Comparison of ENCODE assay signal across 1 cellular context in the genomic region with DNA sequence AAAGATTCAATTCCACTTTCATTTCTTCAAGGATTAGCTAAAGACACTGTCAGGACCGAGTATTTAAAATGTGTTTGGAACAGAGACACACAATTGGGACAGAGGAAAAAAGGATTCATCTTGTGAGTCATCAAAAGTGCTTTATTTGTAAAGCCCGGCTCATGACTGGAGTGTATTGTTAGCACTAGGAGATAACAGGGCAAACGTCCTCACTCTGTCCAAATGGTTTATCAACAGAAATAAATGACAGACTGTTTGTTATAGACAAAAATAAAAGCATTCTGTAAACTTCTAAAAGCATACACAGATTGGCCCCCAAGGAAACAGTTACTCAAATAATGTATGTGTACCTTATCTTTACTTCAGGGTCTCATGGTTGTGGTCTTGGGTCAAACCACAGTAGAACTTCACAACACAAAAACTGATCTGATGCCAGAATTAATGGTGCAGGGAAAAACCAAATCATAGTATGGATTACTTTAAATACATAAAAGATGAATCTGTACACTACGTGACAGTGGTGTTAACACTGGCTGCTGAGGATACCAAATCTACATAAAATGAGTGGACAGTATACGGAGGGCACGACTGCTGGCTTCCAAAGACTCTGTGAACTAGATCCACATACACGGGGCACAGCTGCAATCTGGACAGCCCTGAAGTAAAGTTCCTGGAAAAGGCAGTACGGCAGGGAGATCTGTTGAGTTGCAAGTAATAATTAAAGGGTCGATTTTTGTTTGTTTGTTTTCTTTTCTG.
TF ChIP-seq lines count a peak whose summit lies in the region.

No MANE protein-coding gene starts in this region.

TF ChIP-seq in HepG2, 621 proteins besides CTCF, POLR2A, EP300 and RAD21 (continued from another document):
- TF ChIP-seq, protein P1, sequence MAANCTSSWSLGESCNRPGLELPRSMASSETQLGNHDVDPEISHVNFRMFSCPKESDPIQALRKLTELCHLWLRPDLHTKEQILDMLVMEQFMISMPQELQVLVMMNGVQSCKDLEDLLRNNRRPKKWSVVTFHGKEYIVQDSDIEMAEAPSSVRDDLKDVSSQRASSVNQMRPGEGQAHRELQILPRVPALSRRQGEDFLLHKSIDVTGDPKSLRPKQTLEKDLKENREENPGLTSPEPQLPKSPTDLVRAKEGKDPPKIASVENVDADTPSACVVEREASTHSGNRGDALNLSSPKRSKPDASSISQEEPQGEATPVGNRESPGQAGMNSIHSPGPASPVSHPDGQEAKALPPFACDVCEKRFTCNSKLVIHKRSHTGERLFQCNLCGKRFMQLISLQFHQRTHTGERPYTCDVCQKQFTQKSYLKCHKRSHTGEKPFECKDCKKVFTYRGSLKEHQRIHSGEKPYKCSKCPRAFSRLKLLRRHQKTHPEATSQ (CRISPR knock-in tag; IDR thresholded peaks at IDR 0.05; ENCODE audit: borderline replicate concordance), result no peak
- TF ChIP-seq HOXA9 (CRISPR knock-in tag; IDR thresholded peaks at IDR 0.05; ENCODE audit: borderline replicate concordance) (no peak), SOX13 (IDR thresholded peaks at IDR 0.05) (no peak), SOX13 (CRISPR knock-in tag; conservative IDR thresholded peaks at IDR 0.05 in 1 of 2, IDR thresholded peaks at IDR 0.05 in 1 of 2) (peak in 1 of 2 experiments; percentile 66; a peak in 2 of 4 replicates), NR2F6 (IDR thresholded peaks at IDR 0.05) (peak; percentile 59; the same call in 1 of the 2 replicates), NR2F6 (CRISPR knock-in tag; IDR thresholded peaks at IDR 0.05) (no peak), ZBTB21 (CRISPR knock-in tag; IDR thresholded peaks at IDR 0.05) (no peak), FOXP1 (IDR thresholded peaks at IDR 0.05) (no peak), FOXP1 (CRISPR knock-in tag; IDR thresholded peaks at IDR 0.05) (peak; percentile 38; the same call in 1 of the 2 replicates), HMG20B (CRISPR knock-in tag; conservative IDR thresholded peaks at IDR 0.05) (0 out of 2 replicates have a peak, but pooled peaks have one; percentile 25), FOXA1 (IDR thresholded peaks at IDR 0.05) (no peak), FOXA1 (CRISPR knock-in tag; IDR thresholded peaks at IDR 0.05) (peak; percentile 18; the same call in 1 of the 2 replicates), FOSL2 (CRISPR knock-in tag; IDR thresholded peaks at IDR 0.05) (peak; percentile 81), SOX5 (CRISPR knock-in tag; IDR thresholded peaks at IDR 0.05; ENCODE audit: borderline replicate concordance) (peak; percentile 63; the same call in 1 of the 2 replicates), FOSL1 (CRISPR knock-in tag; IDR thresholded peaks at IDR 0.05; ENCODE audit: borderline replicate concordance) (0 out of 2 replicates have a peak, but pooled peaks have one; percentile 28), CREM (IDR thresholded peaks at IDR 0.05) (peak; percentile 26; the same call in 1 of the 2 replicates), CREM (CRISPR knock-in tag; IDR thresholded peaks at IDR 0.05) (no peak), NR2F1 (CRISPR knock-in tag; IDR thresholded peaks at IDR 0.05) (0 out of 4 replicates have a peak, but pooled peaks of 1 of the 2 experiments have one; percentile 23), ZNF670 (CRISPR knock-in tag; IDR thresholded peaks at IDR 0.05; ENCODE audit: borderline replicate concordance) (no peak)
- TF ChIP-seq, protein P2, sequence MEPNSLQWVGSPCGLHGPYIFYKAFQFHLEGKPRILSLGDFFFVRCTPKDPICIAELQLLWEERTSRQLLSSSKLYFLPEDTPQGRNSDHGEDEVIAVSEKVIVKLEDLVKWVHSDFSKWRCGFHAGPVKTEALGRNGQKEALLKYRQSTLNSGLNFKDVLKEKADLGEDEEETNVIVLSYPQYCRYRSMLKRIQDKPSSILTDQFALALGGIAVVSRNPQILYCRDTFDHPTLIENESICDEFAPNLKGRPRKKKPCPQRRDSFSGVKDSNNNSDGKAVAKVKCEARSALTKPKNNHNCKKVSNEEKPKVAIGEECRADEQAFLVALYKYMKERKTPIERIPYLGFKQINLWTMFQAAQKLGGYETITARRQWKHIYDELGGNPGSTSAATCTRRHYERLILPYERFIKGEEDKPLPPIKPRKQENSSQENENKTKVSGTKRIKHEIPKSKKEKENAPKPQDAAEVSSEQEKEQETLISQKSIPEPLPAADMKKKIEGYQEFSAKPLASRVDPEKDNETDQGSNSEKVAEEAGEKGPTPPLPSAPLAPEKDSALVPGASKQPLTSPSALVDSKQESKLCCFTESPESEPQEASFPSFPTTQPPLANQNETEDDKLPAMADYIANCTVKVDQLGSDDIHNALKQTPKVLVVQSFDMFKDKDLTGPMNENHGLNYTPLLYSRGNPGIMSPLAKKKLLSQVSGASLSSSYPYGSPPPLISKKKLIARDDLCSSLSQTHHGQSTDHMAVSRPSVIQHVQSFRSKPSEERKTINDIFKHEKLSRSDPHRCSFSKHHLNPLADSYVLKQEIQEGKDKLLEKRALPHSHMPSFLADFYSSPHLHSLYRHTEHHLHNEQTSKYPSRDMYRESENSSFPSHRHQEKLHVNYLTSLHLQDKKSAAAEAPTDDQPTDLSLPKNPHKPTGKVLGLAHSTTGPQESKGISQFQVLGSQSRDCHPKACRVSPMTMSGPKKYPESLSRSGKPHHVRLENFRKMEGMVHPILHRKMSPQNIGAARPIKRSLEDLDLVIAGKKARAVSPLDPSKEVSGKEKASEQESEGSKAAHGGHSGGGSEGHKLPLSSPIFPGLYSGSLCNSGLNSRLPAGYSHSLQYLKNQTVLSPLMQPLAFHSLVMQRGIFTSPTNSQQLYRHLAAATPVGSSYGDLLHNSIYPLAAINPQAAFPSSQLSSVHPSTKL (CRISPR knock-in tag; IDR thresholded peaks at IDR 0.05), result 0 out of 2 replicates have a peak, but pooled peaks have one; percentile 15
- TF ChIP-seq, protein P3, sequence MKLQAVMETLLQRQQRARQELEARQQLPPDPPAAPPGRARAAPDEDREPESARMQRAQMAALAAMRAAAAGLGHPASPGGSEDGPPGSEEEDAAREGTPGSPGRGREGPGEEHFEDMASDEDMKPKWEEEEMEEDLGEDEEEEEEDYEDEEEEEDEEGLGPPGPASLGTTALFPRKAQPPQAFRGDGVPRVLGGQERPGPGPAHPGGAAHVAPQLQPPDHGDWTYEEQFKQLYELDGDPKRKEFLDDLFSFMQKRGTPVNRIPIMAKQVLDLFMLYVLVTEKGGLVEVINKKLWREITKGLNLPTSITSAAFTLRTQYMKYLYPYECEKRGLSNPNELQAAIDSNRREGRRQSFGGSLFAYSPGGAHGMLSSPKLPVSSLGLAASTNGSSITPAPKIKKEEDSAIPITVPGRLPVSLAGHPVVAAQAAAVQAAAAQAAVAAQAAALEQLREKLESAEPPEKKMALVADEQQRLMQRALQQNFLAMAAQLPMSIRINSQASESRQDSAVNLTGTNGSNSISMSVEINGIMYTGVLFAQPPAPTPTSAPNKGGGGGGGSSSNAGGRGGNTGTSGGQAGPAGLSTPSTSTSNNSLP (IDR thresholded peaks at IDR 0.05; ENCODE audit: low read depth, low read length), result 0 out of 2 replicates have a peak, but pooled peaks have one; percentile 15
- TF ChIP-seq, protein P4, sequence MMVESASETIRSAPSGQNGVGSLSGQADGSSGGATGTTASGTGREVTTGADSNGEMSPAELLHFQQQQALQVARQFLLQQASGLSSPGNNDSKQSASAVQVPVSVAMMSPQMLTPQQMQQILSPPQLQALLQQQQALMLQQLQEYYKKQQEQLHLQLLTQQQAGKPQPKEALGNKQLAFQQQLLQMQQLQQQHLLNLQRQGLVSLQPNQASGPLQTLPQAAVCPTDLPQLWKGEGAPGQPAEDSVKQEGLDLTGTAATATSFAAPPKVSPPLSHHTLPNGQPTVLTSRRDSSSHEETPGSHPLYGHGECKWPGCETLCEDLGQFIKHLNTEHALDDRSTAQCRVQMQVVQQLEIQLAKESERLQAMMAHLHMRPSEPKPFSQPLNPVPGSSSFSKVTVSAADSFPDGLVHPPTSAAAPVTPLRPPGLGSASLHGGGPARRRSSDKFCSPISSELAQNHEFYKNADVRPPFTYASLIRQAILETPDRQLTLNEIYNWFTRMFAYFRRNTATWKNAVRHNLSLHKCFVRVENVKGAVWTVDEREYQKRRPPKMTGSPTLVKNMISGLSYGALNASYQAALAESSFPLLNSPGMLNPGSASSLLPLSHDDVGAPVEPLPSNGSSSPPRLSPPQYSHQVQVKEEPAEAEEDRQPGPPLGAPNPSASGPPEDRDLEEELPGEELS (CRISPR knock-in tag; IDR thresholded peaks at IDR 0.05), result peak; percentile 54
- TF ChIP-seq, protein P5, sequence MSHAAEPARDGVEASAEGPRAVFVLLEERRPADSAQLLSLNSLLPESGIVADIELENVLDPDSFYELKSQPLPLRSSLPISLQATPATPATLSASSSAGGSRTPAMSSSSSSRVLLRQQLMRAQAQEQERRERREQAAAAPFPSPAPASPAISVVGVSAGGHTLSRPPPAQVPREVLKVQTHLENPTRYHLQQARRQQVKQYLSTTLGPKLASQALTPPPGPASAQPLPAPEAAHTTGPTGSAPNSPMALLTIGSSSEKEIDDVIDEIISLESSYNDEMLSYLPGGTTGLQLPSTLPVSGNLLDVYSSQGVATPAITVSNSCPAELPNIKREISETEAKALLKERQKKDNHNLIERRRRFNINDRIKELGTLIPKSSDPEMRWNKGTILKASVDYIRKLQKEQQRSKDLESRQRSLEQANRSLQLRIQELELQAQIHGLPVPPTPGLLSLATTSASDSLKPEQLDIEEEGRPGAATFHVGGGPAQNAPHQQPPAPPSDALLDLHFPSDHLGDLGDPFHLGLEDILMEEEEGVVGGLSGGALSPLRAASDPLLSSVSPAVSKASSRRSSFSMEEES (CRISPR knock-in tag; IDR thresholded peaks at IDR 0.05), result 0 out of 2 replicates have a peak, but pooled peaks have one; percentile 27
TF ChIP-seq in HepG2: peak in this region for 22.
